In the genomic region with DNA sequence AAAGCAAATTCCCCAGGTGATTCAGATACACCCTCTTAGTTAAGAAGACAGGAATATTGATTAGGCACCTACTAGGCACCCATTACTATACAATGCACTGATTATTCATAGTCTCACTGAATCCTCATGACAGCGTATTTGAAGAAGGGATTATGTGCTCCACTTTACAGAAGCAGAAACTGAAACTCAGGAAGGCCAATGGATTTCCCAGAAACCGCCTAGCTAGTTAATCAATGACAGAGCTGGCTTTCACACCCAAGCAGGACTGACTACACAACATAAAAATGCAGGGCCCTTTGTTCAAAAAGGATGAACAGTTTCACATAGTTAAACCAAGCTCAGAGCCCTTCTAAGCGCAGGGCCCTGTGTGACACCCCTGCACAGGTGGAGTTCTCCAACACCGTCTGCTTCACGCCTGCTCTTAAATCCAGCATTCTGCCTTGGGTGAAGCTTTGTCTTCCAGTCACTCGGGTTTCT, we compare ENCODE assay signal across 13 cellular contexts.
DNase-seq lines count a peak whose midpoint lies in the region; ATAC-seq, FAIRE-seq and TF ChIP-seq lines count a peak whose summit lies in the region.
"Had no signal": no experiment of that assay in that cellular context is flagged by ENCODE, and none has a peak within 500 bp of the region (broad histone marks: within the 10 kb centered on the region; RNA-seq: fewer than 3 reads in every experiment).

No MANE protein-coding gene starts in this region.

- FAIRE-seq in H54 (lab: Jason Lieb, UNC) = peak; percentile 48

- TF ChIP-seq EP300 in stomach (IDR thresholded peaks at IDR 0.05) = no peak

- peak overlapping the region in 1 of 4 donors; percentile 4 for H3K4me3 ChIP-seq in stomach

- TF ChIP-seq CTCF in stomach (IDR thresholded peaks at IDR 0.05) = no peak

- H3K27ac ChIP-seq in stomach = peak overlapping the region; percentile 60 to 91 (median 71)
- H3K27ac ChIP-seq: HL-60, RWPE1 had no signal

- 36 to 62% (median 38%) methylated on average over 6 of the region's 6 CpGs for WGBS in stomach, 5 donors

- peaks cover 0 to 10% (median 0%) of the 10 kb centered on the region in 4 donors for H3K36me3 ChIP-seq in stomach

- no peak for DNase-seq in H54 (ENCODE audit: insufficient read length, low spot score)
- DNase-seq in astrocyte of the hippocampus (ENCODE audit: low read depth, low spot score) = peak; percentile 58
- peak; percentile 99 for DNase-seq in kidney tubule cell (ENCODE audit: low spot score)
- peak; percentile 50 for DNase-seq in stomach
- DNase-seq in NCI-H1048 (lab: John Stamatoyannopoulos, UW) = no peak
- DNase-seq in activated CD4-positive, CD25-positive, alpha-beta regulatory T cell treated with anti-CD3 and anti-CD28 coated beads, Interleukin-2, amount 50 U/mL, for 72 hours = no peak
- DNase-seq: activated naive CD4-positive, alpha-beta T cell treated with anti-CD3 and anti-CD28 coated beads, Interleukin-2, amount 10 ng/mL, durations not matched to agents 7 days and 5 days; NCI-H510A; stimulated activated CD4-positive, alpha-beta T cell treated with anti-CD3 and anti-CD28 coated beads, Interleukin-2, amount 100 ng/mL, for 48 hours; T1000 had no signal

- intact Hi-C loops in stomach (cut with DNase I; ENCODE audit: low total_unique reads) = no loop called here

- peaks cover 6 to 39% (median 22%) of the 10 kb centered on the region in 4 donors for H3K4me1 ChIP-seq in stomach

- H3K27me3 ChIP-seq in stomach = no peaks in the 10 kb centered on the region

- no peak for ATAC-seq in HG02588 (IDR thresholded peaks at IDR 0.05; ENCODE audit: unreplicated experiment)

- H3K9me3 ChIP-seq in stomach = peaks cover 0 to 2% (median 0%) of the 10 kb centered on the region in 4 donors

- TF ChIP-seq POLR2A in H54 (IDR thresholded peaks at IDR 0.05; ENCODE audit: low read depth, low read length) = no peak
- no peak for TF ChIP-seq POLR2A in stomach (IDR thresholded peaks at IDR 0.05)

Comparison
In these comparisons a context has a peak if more than half of its experiments do, and no peak if none do; other contexts are left out.
1. DNase-seq: peak in astrocyte of the hippocampus (single experiment), kidney tubule cell (single experiment) and stomach (single experiment); none in H54 (single experiment), NCI-H1048 (single experiment) and activated CD4-positive, CD25-positive, alpha-beta regulatory T cell treated with anti-CD3 and anti-CD28 coated beads, Interleukin-2, amount 50 U/mL, for 72 hours (single experiment).